8 cellular contexts compared by ENCODE assay signal in the genomic region with DNA sequence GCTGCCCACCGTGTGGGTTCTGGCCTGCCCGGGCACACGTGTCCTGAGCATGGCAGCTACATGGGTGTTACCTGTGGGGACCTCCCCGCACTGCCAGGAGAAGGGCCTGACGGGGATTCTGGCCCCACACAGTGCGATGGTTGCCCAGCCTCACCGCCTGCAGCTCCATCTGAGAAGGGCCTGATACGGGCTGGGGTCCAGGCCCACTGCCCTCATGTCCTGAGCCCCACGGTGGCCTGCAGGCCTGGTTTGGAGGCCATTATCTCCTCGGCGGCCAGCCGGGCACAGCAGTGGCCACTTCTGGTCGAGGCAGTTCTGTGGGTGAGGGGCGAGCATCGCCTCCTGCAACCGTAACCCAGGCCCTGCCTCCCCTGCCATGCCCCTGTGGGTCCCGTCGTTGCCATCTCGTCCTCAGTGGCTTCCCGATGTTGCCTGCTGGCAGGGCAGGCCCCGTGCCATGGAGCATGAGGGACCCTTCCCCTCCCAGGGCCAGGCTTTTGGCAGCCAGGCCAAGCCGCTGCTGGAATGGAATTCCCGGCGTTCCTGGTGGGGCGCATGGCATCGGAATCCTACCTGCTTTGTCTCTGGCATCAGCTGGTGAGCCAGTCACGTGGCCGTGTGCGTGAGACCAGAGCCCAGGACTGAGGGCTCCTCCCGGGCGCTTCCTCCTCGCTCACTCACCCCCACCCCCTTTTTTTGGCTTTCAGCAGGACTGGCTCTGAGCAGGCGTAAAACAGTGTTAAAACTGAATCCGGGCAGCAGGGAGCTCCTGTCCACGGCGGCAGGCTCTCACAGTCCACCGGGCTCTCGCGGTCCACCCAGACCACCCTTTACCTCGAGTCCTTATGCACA.
DNase-seq lines count a peak whose midpoint lies in the region; TF ChIP-seq lines count a peak whose summit lies in the region.

No MANE protein-coding gene starts in this region.

- DNase-seq in COLO668 (lab: John Stamatoyannopoulos, UW; ENCODE audit: unreplicated experiment) (peak; percentile 88), NCI-H1436 (lab: John Stamatoyannopoulos, UW) (peak; percentile 72), epithelial cell of esophagus (ENCODE audit: low read depth) (peak; percentile 85), occipital lobe (lab: John Stamatoyannopoulos, UW) (peak; percentile 67), DMS53 treated with DMSO at 0.1 percent for 48 hours (lab: John Stamatoyannopoulos, UW; ENCODE audit: unreplicated experiment) (no peak), NCI-H1092 treated with DMSO at 0.1 percent for 48 hours (lab: John Stamatoyannopoulos, UW) (no peak), T1000 (lab: John Stamatoyannopoulos, UW) (no peak)
- DNase-seq in stimulated activated naive CD4-positive, alpha-beta T cell treated with Interleukin-2 at 50 U/mL for 16 hours (lab: John Stamatoyannopoulos, UW): no peak

- no peak for TF ChIP-seq CTCF in epithelial cell of esophagus (IDR thresholded peaks at IDR 0.05; ENCODE audit: insufficient read depth, low read depth, low read length, missing control alignments)

- peak overlapping the region; percentile 89 for H3K4me3 ChIP-seq in epithelial cell of esophagus (ENCODE audit: low read length)

Comparison
In these comparisons a context has a peak if more than half of its experiments do, and no peak if none do; other contexts are left out.
1. DNase-seq: peak in COLO668 (single experiment), NCI-H1436 (single experiment), epithelial cell of esophagus (single experiment) and occipital lobe (single experiment); none in stimulated activated naive CD4-positive, alpha-beta T cell treated with Interleukin-2 at 50 U/mL for 16 hours (single experiment), DMS53 treated with DMSO at 0.1 percent for 48 hours (single experiment), NCI-H1092 treated with DMSO at 0.1 percent for 48 hours (single experiment) and T1000 (single experiment).